ENCODE assay signal across 8 cellular contexts in genomic region chr19:12733907-12734214, GRCh38. TPM values are rescaled to one million over a fixed set of nuclear protein-coding genes. Genes with fewer than 3 reads are reported as not detected.
DNase-seq lines count a peak whose midpoint lies in the region; ATAC-seq and TF ChIP-seq lines count a peak whose summit lies in the region.

No MANE protein-coding gene starts in this region.

- CTCF ChIA-PET in MCF 10A (lab: Yijun Ruan, JAX) = interaction anchor here (0.6 to 3.1 kb wide), 19 partner anchors 9 to 113 kb away, joined by 3 to 32 read pairs (median 4); partner anchors contain the start of gene TNPO2

- peak overlapping the region; percentile 68 for H3K4me3 ChIP-seq in mucosa of descending colon

- BruUV-seq in MCF 10A (replicated peaks; lab: Mats Ljungman, UMichigan) = no TSS peak

- no peak for DNase-seq in stimulated activated naive CD8-positive, alpha-beta T cell treated with anti-CD3 and anti-CD28 coated beads, Interleukin-15, Interleukin-2, amounts not matched to agents 100 U/mL and 50 U/mL, for 24 hours
- DNase-seq in MCF 10A (ENCODE audit: unreplicated experiment) = no peak
- DNase-seq in mucosa of descending colon = no peak
- no peak for DNase-seq in OCI-M2 (lab: John Stamatoyannopoulos, UW; ENCODE audit: unreplicated experiment)
- DNase-seq in cerebellar cortex (ENCODE audit: low spot score) = no peak
- no peak for DNase-seq in NCI-H2171 treated with DMSO at 0.1 percent for 48 hours (lab: John Stamatoyannopoulos, UW)
- DNase-seq in NCI-H446 treated with DMSO at 0.1 percent for 48 hours (lab: John Stamatoyannopoulos, UW) = no peak

- H3K4me3 Mint-ChIP-seq in stimulated activated naive CD8-positive, alpha-beta T cell treated with anti-CD3 and anti-CD28 coated beads, Interleukin-15, Interleukin-2, amounts not matched to agents 100 ng/mL and 50 ng/mL, for 24 hours = peak overlapping the region; percentile 88
- H3K4me3 Mint-ChIP-seq in MCF 10A (ENCODE audit: unreplicated experiment) = peak overlapping the region; percentile 90

- peaks cover 56% of the 10 kb centered on the region for H3K4me1 Mint-ChIP-seq in stimulated activated naive CD8-positive, alpha-beta T cell treated with anti-CD3 and anti-CD28 coated beads, Interleukin-15, Interleukin-2, amounts not matched to agents 100 ng/mL and 50 ng/mL, for 24 hours (ENCODE audit: low read depth)
- peaks cover 30% of the 10 kb centered on the region for H3K4me1 Mint-ChIP-seq in MCF 10A (ENCODE audit: insufficient read depth, unreplicated experiment)

- ATAC-seq in stimulated activated naive CD8-positive, alpha-beta T cell treated with anti-CD3 and anti-CD28 coated beads, Interleukin-15, Interleukin-2, amounts not matched to agents 100 U/mL and 50 U/mL, for 24 hours = no peak
- ATAC-seq in mucosa of descending colon = no peak

- H3K9me3 Mint-ChIP-seq in stimulated activated naive CD8-positive, alpha-beta T cell treated with anti-CD3 and anti-CD28 coated beads, Interleukin-15, Interleukin-2, amounts not matched to agents 100 ng/mL and 50 ng/mL, for 24 hours = no peaks in the 10 kb centered on the region
- no peaks in the 10 kb centered on the region for H3K9me3 Mint-ChIP-seq in MCF 10A (ENCODE audit: unreplicated experiment)

- no peaks in the 10 kb centered on the region for H3K27me3 Mint-ChIP-seq in stimulated activated naive CD8-positive, alpha-beta T cell treated with anti-CD3 and anti-CD28 coated beads, Interleukin-15, Interleukin-2, amounts not matched to agents 100 ng/mL and 50 ng/mL, for 24 hours
- H3K27me3 Mint-ChIP-seq in MCF 10A (ENCODE audit: insufficient read depth, unreplicated experiment) = no peaks in the 10 kb centered on the region

- peak overlapping the region; percentile 91 for H3K27ac Mint-ChIP-seq in stimulated activated naive CD8-positive, alpha-beta T cell treated with anti-CD3 and anti-CD28 coated beads, Interleukin-15, Interleukin-2, amounts not matched to agents 100 ng/mL and 50 ng/mL, for 24 hours
- H3K27ac Mint-ChIP-seq in MCF 10A (ENCODE audit: low read depth, unreplicated experiment) = peak overlapping the region; percentile 94

- TF ChIP-seq CTCF in MCF 10A (IDR thresholded peaks at IDR 0.05; ENCODE audit: unreplicated experiment) (no peak), mucosa of descending colon (IDR thresholded peaks at IDR 0.05) (no peak)

- intact Hi-C loops in MCF 10A (cut with micrococcal nuclease) = loop anchor here (1.0 kb wide), 1 partner anchor 23 kb away; no protein-coding TSS in a partner anchor
- intact Hi-C loops in mucosa of descending colon (cut with DNase I, micrococcal nuclease) = no loop called here

- H3K9me3 ChIP-seq in mucosa of descending colon = no peaks in the 10 kb centered on the region

- POLR2A ChIA-PET in MCF 10A (lab: Yijun Ruan, JAX) = interaction anchor here (0.5 to 8.5 kb wide), 27 partner anchors 8 to 1108 kb away, joined by 3 to 235 read pairs (median 4); partner anchors contain the start of genes BEST2, CALR, FBXW9 and GCDH

- peaks cover 33% of the 10 kb centered on the region for H3K36me3 Mint-ChIP-seq in stimulated activated naive CD8-positive, alpha-beta T cell treated with anti-CD3 and anti-CD28 coated beads, Interleukin-15, Interleukin-2, amounts not matched to agents 100 ng/mL and 50 ng/mL, for 24 hours (ENCODE audit: low read depth)
- peaks cover 45% of the 10 kb centered on the region for H3K36me3 Mint-ChIP-seq in MCF 10A (ENCODE audit: insufficient read depth, unreplicated experiment)

- H3K36me3 ChIP-seq in mucosa of descending colon (ENCODE audit: low read depth) = peaks cover 11% of the 10 kb centered on the region

- peaks cover 33% of the 10 kb centered on the region for H3K4me1 ChIP-seq in mucosa of descending colon (ENCODE audit: low read depth)

RNA-seq across cellular contexts. Expression of gene TRIR, which starts 0.6 kb away (rescaled TPM):
- 139 and 146 TPM in 2 replicates for total RNA-seq in MCF 10A (2022)
- total RNA-seq in mucosa of descending colon = 100 to 1,000 TPM; 122 to 164 (median 146) TPM

RNA-seq across cellular contexts. Expression of gene GET3, which starts 3.4 kb away (rescaled TPM):
- 62.9 and 67.1 TPM in 2 replicates for total RNA-seq in MCF 10A (2022)
- 10 to 100 TPM; 44.8 to 70.5 (median 50.0) TPM for total RNA-seq in mucosa of descending colon

RNA-seq across cellular contexts. Expression of gene TNPO2, which starts 10.1 kb away (rescaled TPM):
- 74.7 and 89.5 TPM in 2 replicates for total RNA-seq in MCF 10A (2022)
- 10 to 100 TPM; 48.9 to 73.3 (median 66.9) TPM for total RNA-seq in mucosa of descending colon

RNA-seq across cellular contexts. Expression of gene BEST2, which starts 17.7 kb away (rescaled TPM):
- 0.70 and 0.83 TPM in 2 replicates for total RNA-seq in MCF 10A (2022)
- 100 to 1,000 TPM in 1 of 3 donors, 10 to 100 TPM in 2; 29.0 to 167 (median 32.2) TPM for total RNA-seq in mucosa of descending colon

RNA-seq across cellular contexts. Expression of gene FBXW9, which starts 37.4 kb away (rescaled TPM):
- total RNA-seq in MCF 10A (2022) (10.8 and 13.8 TPM in 2 replicates), mucosa of descending colon (1 to 10 TPM; 6.0 to 8.9 (median 7.8) TPM)
